Comparison of ENCODE assay signal across 19 cellular contexts in genomic region chr11:69649576-69649900, GRCh38. TPM values are rescaled to one million over a fixed set of nuclear protein-coding genes. Genes with fewer than 3 reads are reported as not detected.
DNase-seq lines count a peak whose midpoint lies in the region; TF ChIP-seq lines count a peak whose summit lies in the region.
"Had no signal": no experiment of that assay in that cellular context is flagged by ENCODE, and none has a peak within 500 bp of the region (broad histone marks: within the 10 kb centered on the region; RNA-seq: fewer than 3 reads in every experiment).

No MANE protein-coding gene starts in this region.

- H3K9ac ChIP-seq in SK-N-MC (ENCODE audit: insufficient read length): peak overlapping the region; percentile 50
- H3K9ac ChIP-seq in mesenchymal stem cell (ENCODE audit: low read length): peak overlapping the region; percentile 100

- BruUV-seq in Caco-2 (replicated peaks; lab: Mats Ljungman, UMichigan): no TSS peak

- DNase-seq in Caco-2 (peak in 1 of 2 experiments; percentile 37), SK-N-MC (ENCODE audit: low read depth, low spot score) (no peak), mesenchymal stem cell (no peak), coronary artery (ENCODE audit: low spot score) (no peak), NCI-H774 (lab: John Stamatoyannopoulos, UW) (no peak), HPDE6-E6E7 (ENCODE audit: extremely low spot score) (no peak), NCI-H748 treated with DMSO at 0.1 percent for 48 hours (lab: John Stamatoyannopoulos, UW) (no peak)
- DNase-seq: C1 segment of cervical spinal cord, DMS79 treated with DMSO at 0.1 percent for 48 hours, GOT3, KBM-7, NCI-H1105 treated with DMSO at 0.1 percent for 48 hours, NCI-H1694, NCI-H510A, NCI-H82 had no signal

- H3K23ac ChIP-seq in mesenchymal stem cell (ENCODE audit: low read length in 2 of 2): no peak overlapping the region

- H2AK5ac ChIP-seq in mesenchymal stem cell (ENCODE audit: low read length, severe bottlenecking): no peak overlapping the region

- H3K4me2 ChIP-seq in mesenchymal stem cell (ENCODE audit: low read length, poor library complexity, severe bottlenecking): no peak overlapping the region
- H3K4me2 ChIP-seq: A549, PC-9 had no signal

- POLR2A ChIA-PET in Caco-2 (lab: Charles Lee): interaction anchor here (1.0 kb wide), 1 partner anchor 8 kb away, joined by 3 read pairs; no protein-coding TSS in a partner anchor

- H3K4me3 ChIP-seq in Caco-2 (ENCODE audit: low read depth, low read length) (no peak overlapping the region), SK-N-MC (no peak overlapping the region), mesenchymal stem cell (ENCODE audit: insufficient read depth in 1 of 2, low read depth in 1 of 2, low read length in 2 of 2) (no peak overlapping the region), coronary artery (no peak overlapping the region)
- H3K4me3 ChIP-seq: A549, PC-9, SJSA1 had no signal

- H2BK120ac ChIP-seq in mesenchymal stem cell (ENCODE audit: low read depth, low read length): no peak overlapping the region

- H4K91ac ChIP-seq in mesenchymal stem cell (ENCODE audit: low read length): no peak overlapping the region

- no peak overlapping the region for H2BK15ac ChIP-seq in mesenchymal stem cell (ENCODE audit: low read depth, poor library complexity, severe bottlenecking)

- no peaks in the 10 kb centered on the region for H3K27me3 Mint-ChIP-seq in Caco-2 (ENCODE audit: insufficient read depth, unreplicated experiment)

- no peaks in the 10 kb centered on the region for H3K9me3 Mint-ChIP-seq in Caco-2 (ENCODE audit: unreplicated experiment)

- H3K4me1 ChIP-seq in Caco-2 (0 out of 2 replicates have a peak, but pooled peaks cover 5% of the 10 kb centered on the region), mesenchymal stem cell (ENCODE audit: control insufficient read depth, insufficient read depth, low read depth, low read length) (peaks cover 23% of the 10 kb centered on the region)

- H2BK12ac ChIP-seq in mesenchymal stem cell (ENCODE audit: low read length in 2 of 2): no peak overlapping the region

- H3K4me1 Mint-ChIP-seq in Caco-2 (ENCODE audit: low read depth, unreplicated experiment): peaks cover under 1% of the 10 kb centered on the region

- H3K18ac ChIP-seq in mesenchymal stem cell (ENCODE audit: low read depth in 1 of 2, low read length in 2 of 2): no peak overlapping the region

- H3K4me3 Mint-ChIP-seq in Caco-2 (ENCODE audit: unreplicated experiment): no peak overlapping the region

- 97% methylated on average over 10 of the region's 10 CpGs for WGBS in mesenchymal stem cell

- no peak overlapping the region for H2AFZ ChIP-seq in mesenchymal stem cell (ENCODE audit: low read depth, low read length)
- H2AFZ ChIP-seq: PC-9 had no signal

- H3K27me3 ChIP-seq in Caco-2 (replicated peaks; ENCODE audit: control insufficient read depth, insufficient read depth, low read length) (no peaks in the 10 kb centered on the region), mesenchymal stem cell (ENCODE audit: control insufficient read depth in 1 of 2, insufficient read depth in 1 of 2, low read length in 2 of 2) (no peaks in the 10 kb centered on the region)
- H3K27me3 ChIP-seq: SJSA1 had no signal

- peaks cover 13% of the 10 kb centered on the region for H3K36me3 ChIP-seq in Caco-2 (ENCODE audit: control insufficient read depth, insufficient read depth, low read length)
- peaks cover 97% of the 10 kb centered on the region for H3K36me3 ChIP-seq in SK-N-MC (ENCODE audit: insufficient read depth, low read length)
- H3K36me3 ChIP-seq in mesenchymal stem cell (ENCODE audit: control insufficient read depth in 1 of 2, insufficient read depth in 2 of 2, low read depth in 1 of 2, low read length in 2 of 2): peaks cover 90 to 100% of the 10 kb centered on the region in 2 experiments

- H3K79me1 ChIP-seq in mesenchymal stem cell (replicated peaks; ENCODE audit: low read length, poor library complexity, severe bottlenecking): peaks cover 29% of the 10 kb centered on the region

- H4K8ac ChIP-seq in mesenchymal stem cell (ENCODE audit: low read length): no peak overlapping the region

- peak overlapping the region; percentile 100 for H3K27ac ChIP-seq in 22Rv1
- peak overlapping the region; percentile 98 for H3K27ac ChIP-seq in SK-N-MC
- no peak overlapping the region for H3K27ac ChIP-seq in mesenchymal stem cell (ENCODE audit: low read length, poor library complexity, severe bottlenecking)
- no peak overlapping the region for H3K27ac ChIP-seq in coronary artery
- H3K27ac ChIP-seq: PC-9 had no signal

- no peak overlapping the region for H3K4ac ChIP-seq in mesenchymal stem cell (ENCODE audit: low read depth in 1 of 2, low read length in 2 of 2)

- H3K9me3 ChIP-seq in Caco-2 (no peaks in the 10 kb centered on the region), SK-N-MC (ENCODE audit: low read depth, low read length) (no peaks in the 10 kb centered on the region), mesenchymal stem cell (ENCODE audit: control insufficient read depth, low read length) (no peaks in the 10 kb centered on the region)
- H3K9me3 ChIP-seq: A549, SJSA1 had no signal

- peak overlapping the region; percentile 71 for H3K27ac Mint-ChIP-seq in Caco-2 (ENCODE audit: unreplicated experiment)

- intact Hi-C loops in Caco-2 (cut with micrococcal nuclease; ENCODE audit: unreplicated experiment): no loop called here

- peaks cover 100% of the 10 kb centered on the region for H3K36me3 Mint-ChIP-seq in Caco-2 (ENCODE audit: insufficient read depth, unreplicated experiment)

- TF ChIP-seq CTCF in 22Rv1 (IDR thresholded peaks at IDR 0.05) (no peak), Caco-2 (IDR thresholded peaks at IDR 0.05; ENCODE audit: insufficient read depth in 1 of 2, low read depth in 1 of 2, low read length in 1 of 2, severe bottlenecking in 1 of 2, unreplicated experiment in 1 of 2) (no peak), coronary artery (IDR thresholded peaks at IDR 0.05) (no peak)

- no peak overlapping the region for H3K14ac ChIP-seq in mesenchymal stem cell (ENCODE audit: low read length in 2 of 2)

- CTCF ChIA-PET in Caco-2 (lab: Charles Lee): no interaction called here

- H2BK5ac ChIP-seq in mesenchymal stem cell (ENCODE audit: low read depth, low read length, poor library complexity, severe bottlenecking): no peak overlapping the region

RNA-seq across cellular contexts. Expression of gene CCND1, which starts 8.6 kb away (rescaled TPM):
- 288 and 331 TPM in 2 replicates for total RNA-seq in Caco-2 (2022)
- 324 TPM for polyA plus RNA-seq in mesenchymal stem cell (2013, experiment 1 of 2)
- 321 TPM for polyA plus RNA-seq in mesenchymal stem cell (2013, experiment 2 of 2)

RNA-seq across cellular contexts. Expression of gene LTO1, which starts 25.6 kb away (rescaled TPM):
- total RNA-seq in Caco-2 (2022): 49.3 and 51.3 TPM in 2 replicates
- polyA plus RNA-seq in mesenchymal stem cell (2013, experiment 1 of 2): 12.8 TPM
- polyA plus RNA-seq in mesenchymal stem cell (2013, experiment 2 of 2): 12.4 TPM

RNA-seq across cellular contexts. Expression of gene FGF19, which starts 54.3 kb away (rescaled TPM):
- total RNA-seq in Caco-2 (2022): 1.1 and 1.7 TPM in 2 replicates
- polyA plus RNA-seq in mesenchymal stem cell (2013, experiment 1 of 2): not detected
- 0.01 TPM for polyA plus RNA-seq in mesenchymal stem cell (2013, experiment 2 of 2)

Comparison
In these comparisons a context has a peak if more than half of its experiments do, and no peak if none do; other contexts are left out.
1. H3K27ac ChIP-seq: peak in 22Rv1 (single experiment) and SK-N-MC (single experiment); none in mesenchymal stem cell (single experiment) and coronary artery (0 of 2).